ENCODE assay signal across 22 cellular contexts in genomic region chr3:43465109-43465508, GRCh38.
DNase-seq lines count a peak whose midpoint lies in the region; ATAC-seq, FAIRE-seq and TF ChIP-seq lines count a peak whose summit lies in the region.
"Had no signal": no experiment of that assay in that cellular context is flagged by ENCODE, and none has a peak within 500 bp of the region (broad histone marks: within the 10 kb centered on the region; RNA-seq: fewer than 3 reads in every experiment).

No MANE protein-coding gene starts in this region.

- H3K9ac ChIP-seq in endothelial cell of umbilical vein (replicated peaks; ENCODE audit: extremely low read depth, insufficient read depth, low read length), result no peak overlapping the region
- H3K9ac ChIP-seq: KMS-11 had no signal

- no peaks in the 10 kb centered on the region for H3K9me1 ChIP-seq in endothelial cell of umbilical vein (replicated peaks; ENCODE audit: control insufficient read depth, extremely low read depth, insufficient read depth, low read length)

- dilution Hi-C loops in endothelial cell of umbilical vein (cut with MboI; ENCODE audit: extremely low pct_ligation_motif_present, low sequenced_read_pairs), result no loop called here

- H3K27ac ChIP-seq in endothelial cell of umbilical vein (ENCODE audit: insufficient read depth, low read depth, low read length) (peak overlapping the region; percentile 37), aorta (ENCODE audit: low read depth in 1 of 2, low read length in 2 of 2) (no peak overlapping the region), ascending aorta (no peak overlapping the region)
- H3K27ac ChIP-seq: 22Rv1, KMS-11 had no signal

- ATAC-seq in mucosa of descending colon, result peak; percentile 93
- ATAC-seq in aorta (ENCODE audit: low FRiP score), result no peak
- no peak for ATAC-seq in GM19035 (IDR thresholded peaks at IDR 0.05; ENCODE audit: unreplicated experiment)
- ATAC-seq: SK-N-SH treated with all-trans-retinoic acid at 6 μM for 48 hours had no signal

- DNase-seq in DMS153 (lab: John Stamatoyannopoulos, UW) (peak; percentile 36), DMS153 treated with DMSO at 0.1 percent for 48 hours (lab: John Stamatoyannopoulos, UW; ENCODE audit: unreplicated experiment) (no peak), NCI-H69 (lab: John Stamatoyannopoulos, UW) (peak; percentile 0), endothelial cell of umbilical vein (ENCODE audit: low read depth, low spot score) (peak; percentile 29), mucosa of descending colon (peak in 1 of 3 donors; percentile 16), aorta (no peak), ascending aorta (ENCODE audit: low spot score in 2 of 2) (no peak)
- DNase-seq: BE2C; Calu3; CD4-positive, alpha-beta T cell; HFFc6; MG63; NCI-H1105; NCI-H1694; NCI-H446; NCI-H774 had no signal

- no peak for TF ChIP-seq CTCF in endothelial cell of umbilical vein (IDR thresholded peaks at IDR 0.05; ENCODE audit: extremely low read depth in 1 of 2, insufficient read depth in 1 of 2, low read depth in 1 of 2, low read length in 2 of 2)
- no peak for TF ChIP-seq CTCF in mucosa of descending colon (IDR thresholded peaks at IDR 0.05)
- TF ChIP-seq CTCF in ascending aorta (IDR thresholded peaks at IDR 0.05), result no peak

- no TSS peak for BruUV-seq in endothelial cell of umbilical vein (replicated peaks; lab: Mats Ljungman, UMichigan)

- H3K79me2 ChIP-seq in endothelial cell of umbilical vein (ENCODE audit: control insufficient read depth, insufficient read depth, low read length), result no peaks in the 10 kb centered on the region

- H3K4me1 ChIP-seq in endothelial cell of umbilical vein (ENCODE audit: control insufficient read depth, extremely low read depth, insufficient read depth, low read length) (peaks cover 16% of the 10 kb centered on the region), mucosa of descending colon (ENCODE audit: low read depth) (no peaks in the 10 kb centered on the region), aorta (ENCODE audit: control insufficient read depth in 1 of 2, insufficient read depth in 2 of 2, low read length in 2 of 2) (no peaks in the 10 kb centered on the region), ascending aorta (no peaks in the 10 kb centered on the region)
- H3K4me1 ChIP-seq: BE2C had no signal

- peak overlapping the region; percentile 24 for H3K4me2 ChIP-seq in endothelial cell of umbilical vein (ENCODE audit: insufficient read depth, low read length)
- H3K4me2 ChIP-seq: KMS-11 had no signal

- no peak overlapping the region for H3K4me3 ChIP-seq in endothelial cell of umbilical vein (replicated peaks in 1 of 3; ENCODE audit: insufficient read depth in 1 of 3, low read depth in 1 of 3, low read length in 3 of 3)
- H3K4me3 ChIP-seq in mucosa of descending colon, result no peak overlapping the region
- no peak overlapping the region for H3K4me3 ChIP-seq in aorta (ENCODE audit: low read length in 2 of 2)
- no peak overlapping the region for H3K4me3 ChIP-seq in ascending aorta
- H3K4me3 ChIP-seq: MG63 had no signal

- intact Hi-C loops in endothelial cell of umbilical vein (cut with micrococcal nuclease) (no loop called here), mucosa of descending colon (cut with DNase I, micrococcal nuclease) (no loop called here), aorta (cut with DNase I) (no loop called here), ascending aorta (cut with DNase I) (no loop called here)

- CTCF ChIA-PET in endothelial cell of umbilical vein (lab: Charles Lee), result no interaction called here

- H3K36me3 ChIP-seq in endothelial cell of umbilical vein (ENCODE audit: control insufficient read depth in 2 of 2, extremely low read depth in 1 of 2, insufficient read depth in 2 of 2, low read length in 2 of 2) (no peaks in the 10 kb centered on the region), mucosa of descending colon (ENCODE audit: low read depth) (no peaks in the 10 kb centered on the region), aorta (ENCODE audit: control insufficient read depth in 1 of 2, insufficient read depth in 2 of 2, low read length in 1 of 2) (no peaks in the 10 kb centered on the region), ascending aorta (no peaks in the 10 kb centered on the region)
- H3K36me3 ChIP-seq: BE2C, MG63 had no signal

- POLR2A ChIA-PET in endothelial cell of umbilical vein (lab: Charles Lee), result interaction anchor here (0.6 kb wide), 1 partner anchor 229 kb away, joined by 3 read pairs; no protein-coding TSS in a partner anchor

- no peaks in the 10 kb centered on the region for H3K9me3 ChIP-seq in endothelial cell of umbilical vein (replicated peaks; ENCODE audit: control insufficient read depth, insufficient read depth, low read length)
- H3K9me3 ChIP-seq in mucosa of descending colon, result no peaks in the 10 kb centered on the region
- H3K9me3 ChIP-seq in aorta (ENCODE audit: control insufficient read depth, low read length), result no peaks in the 10 kb centered on the region
- no peaks in the 10 kb centered on the region for H3K9me3 ChIP-seq in ascending aorta
- H3K9me3 ChIP-seq: BE2C, MG63 had no signal

- TF ChIP-seq POLR2A in endothelial cell of umbilical vein (IDR thresholded peaks at IDR 0.05; ENCODE audit: low read depth, low read length), result no peak

- H4K20me1 ChIP-seq in endothelial cell of umbilical vein (replicated peaks; ENCODE audit: control insufficient read depth, extremely low read depth, insufficient read depth, low read length), result no peaks in the 10 kb centered on the region

- H2AFZ ChIP-seq in endothelial cell of umbilical vein (ENCODE audit: low read depth, low read length), result no peak overlapping the region

- H3K27me3 ChIP-seq in endothelial cell of umbilical vein (ENCODE audit: control insufficient read depth in 2 of 2, insufficient read depth in 2 of 2, low read length in 2 of 2) (no peaks in the 10 kb centered on the region), aorta (ENCODE audit: control insufficient read depth in 1 of 2, insufficient read depth in 2 of 2, low read length in 1 of 2) (no peaks in the 10 kb centered on the region), ascending aorta (no peaks in the 10 kb centered on the region)
- H3K27me3 ChIP-seq: BE2C, MG63 had no signal

- FAIRE-seq in endothelial cell of umbilical vein (lab: Jason Lieb, UNC), result peak; percentile 58
- FAIRE-seq: GM12892, H54 had no signal

TF ChIP-seq in endothelial cell of umbilical vein, 7 proteins besides CTCF, POLR2A, EP300 and RAD21:
- peak; percentile 21 for TF ChIP-seq JUN (IDR thresholded peaks at IDR 0.05; ENCODE audit: borderline replicate concordance, insufficient read depth, insufficient read length, low read depth)
- no peak for TF ChIP-seq FOS (IDR thresholded peaks at IDR 0.05; ENCODE audit: borderline replicate concordance, insufficient read depth, low read length)
TF ChIP-seq in endothelial cell of umbilical vein: peak in this region for 1.

Comparison
In these comparisons a context has a peak if more than half of its experiments do, and no peak if none do; other contexts are left out.
1. DNase-seq: peak in DMS153 (single experiment), NCI-H69 (single experiment) and endothelial cell of umbilical vein (single experiment); none in DMS153 treated with DMSO at 0.1 percent for 48 hours (single experiment), aorta (0 of 2) and ascending aorta (0 of 2).